Comparison of ENCODE assay signal across 10 cellular contexts in genomic region chr9:127714020-127714835, GRCh38. TPM values are rescaled to one million over a fixed set of nuclear protein-coding genes. Genes with fewer than 3 reads are reported as not detected.
DNase-seq lines count a peak whose midpoint lies in the region; ATAC-seq and TF ChIP-seq lines count a peak whose summit lies in the region.
"Had no signal": no experiment of that assay in that cellular context is flagged by ENCODE, and none has a peak within 500 bp of the region (broad histone marks: within the 10 kb centered on the region; RNA-seq: fewer than 3 reads in every experiment).

No MANE protein-coding gene starts in this region.

- no peak for ATAC-seq in HG02870 (IDR thresholded peaks at IDR 0.05; ENCODE audit: unreplicated experiment)
- ATAC-seq in GM18909 (IDR thresholded peaks at IDR 0.05; ENCODE audit: poor library complexity, unreplicated experiment) = no peak
- ATAC-seq in HG02885 (IDR thresholded peaks at IDR 0.05; ENCODE audit: poor library complexity, unreplicated experiment) = no peak
- no peak for ATAC-seq in HG03354 (IDR thresholded peaks at IDR 0.05; ENCODE audit: poor library complexity, severe bottlenecking, unreplicated experiment)

- peaks cover 11% of the 10 kb centered on the region for H3K4me1 ChIP-seq in SJSA1 (replicated peaks)

- no peak for TF ChIP-seq CTCF in fibroblast of pulmonary artery (IDR thresholded peaks at IDR 0.05; ENCODE audit: low read length, missing control alignments)

- H3K36me3 ChIP-seq in SJSA1 = peaks cover 7% of the 10 kb centered on the region; the same call in 1 of the 2 replicates

- peak overlapping the region; percentile 7; the same call in 1 of the 2 replicates for H3K4me3 ChIP-seq in GM08714 (ENCODE audit: low read length)
- H3K4me3 ChIP-seq in SJSA1 = peak overlapping the region; percentile 52
- peak overlapping the region; percentile 85 for H3K4me3 ChIP-seq in fibroblast of pulmonary artery (replicated peaks; ENCODE audit: low read depth, low read length)
- H3K4me3 ChIP-seq in skeletal muscle cell (ENCODE audit: low read depth, low read length) = peak overlapping the region; percentile 91

- no peak for DNase-seq in SJSA1 (ENCODE audit: low read depth in 1 of 2, low spot score in 2 of 2)
- DNase-seq in fibroblast of pulmonary artery (ENCODE audit: low read depth) = no peak
- DNase-seq in skeletal muscle cell (ENCODE audit: low read depth) = no peak
- DNase-seq: NCI-H524 treated with DMSO at 0.1 percent for 48 hours had no signal

- H3K9me3 ChIP-seq in SJSA1 (replicated peaks) = no peaks in the 10 kb centered on the region

- no peaks in the 10 kb centered on the region for H3K27me3 ChIP-seq in SJSA1 (replicated peaks)

- no peak overlapping the region for H3K27ac ChIP-seq in SJSA1

RNA-seq across cellular contexts. Expression of gene PTRH1, which starts 1.2 kb away (rescaled TPM):
- 10.4 and 17.5 TPM in 2 replicates for total RNA-seq in SJSA1 (2014; rRNA removed; shearing (Covaris generic))

RNA-seq across cellular contexts. Expression of gene TTC16, which starts 1.7 kb away (rescaled TPM):
- not detected in 2 replicates for total RNA-seq in SJSA1 (2014; rRNA removed; shearing (Covaris generic))
- total RNA-seq: dermis microvascular lymphatic vessel endothelial cell had no signal

RNA-seq across cellular contexts. Expression of gene CFAP157, which starts 7.4 kb away (rescaled TPM):
- 0.11 TPM in 1 of 2 replicates, not detected in the other for total RNA-seq in SJSA1 (2014; rRNA removed; shearing (Covaris generic))
- total RNA-seq: dermis microvascular lymphatic vessel endothelial cell had no signal

RNA-seq across cellular contexts. Expression of gene TOR2A, which starts 20.9 kb away (rescaled TPM):
- total RNA-seq in SJSA1 (2014; rRNA removed; shearing (Covaris generic)) = 5.3 and 11.4 TPM in 2 replicates

Comparison
In these comparisons a context has a peak if more than half of its experiments do, and no peak if none do; other contexts are left out.
1. H3K4me3 ChIP-seq: peak in every context shown above with its lines; median percentile 91 in skeletal muscle cell; 85 in fibroblast of pulmonary artery; 52 in SJSA1; 7 in GM08714.